ENCODE assay signal across 1 cellular context in genomic region chr1:172442404-172442803, GRCh38.
TF ChIP-seq lines count a peak whose summit lies in the region.

No MANE protein-coding gene starts in this region.

TF ChIP-seq in K562, 482 proteins besides CTCF, POLR2A, EP300 and RAD21 (continued from another document and continues in another):
- TF ChIP-seq ZNF407 (IDR thresholded peaks at IDR 0.05; ENCODE audit: low read depth) (no peak), HEY1 (CRISPR knock-in tag; IDR thresholded peaks at IDR 0.05; ENCODE audit: borderline replicate concordance) (no peak), SMARCE1 (IDR thresholded peaks at IDR 0.05) (peak; percentile 64; the same call in 1 of the 2 replicates), E2F6 (IDR thresholded peaks at IDR 0.05; ENCODE audit: borderline replicate concordance in 1 of 2, extremely low read depth in 1 of 2, insufficient read depth in 1 of 2, insufficient read length in 1 of 2, low read depth in 1 of 2, low read length in 1 of 2, poor library complexity in 1 of 2, severe bottlenecking in 1 of 2) (peak in 1 of 2 experiments; percentile 21), ZNF655 (CRISPR knock-in tag; IDR thresholded peaks at IDR 0.05) (no peak), TAF1 (IDR thresholded peaks at IDR 0.05; ENCODE audit: control insufficient read depth, extremely low read depth, insufficient read depth, low read length, severe bottlenecking) (peak; percentile 24), DPF2 (IDR thresholded peaks at IDR 0.05) (peak; percentile 80), CBFA2T2 (conservative IDR thresholded peaks at IDR 0.05) (peak; percentile 94), FOS (IDR thresholded peaks at IDR 0.05; ENCODE audit: extremely low read depth, insufficient read length) (no peak), RUNX1 (IDR thresholded peaks at IDR 0.05; ENCODE audit: low read depth) (no peak), RFX5 (IDR thresholded peaks at IDR 0.05; ENCODE audit: low read depth, low read length) (no peak), STAT5A (IDR thresholded peaks at IDR 0.05; ENCODE audit: borderline replicate concordance, low read length) (peak; percentile 97), NEUROD1 (IDR thresholded peaks at IDR 0.05; ENCODE audit: borderline replicate concordance, low read depth, low read length, partially characterized antibody) (peak; percentile 53), ZEB2 (IDR thresholded peaks at IDR 0.05) (peak; percentile 75; the same call in 1 of the 2 replicates), GATA2 (CRISPR knock-in tag; IDR thresholded peaks at IDR 0.05) (peak; percentile 61), TAL1 (IDR thresholded peaks at IDR 0.05) (peak; percentile 84), ESRRA (IDR thresholded peaks at IDR 0.05; ENCODE audit: borderline replicate concordance, low read depth) (peak; percentile 38; the same call in 1 of the 2 replicates), POU5F1 (IDR thresholded peaks at IDR 0.05; ENCODE audit: borderline replicate concordance, low read depth, low read length, partially characterized antibody) (no peak), ZBTB17 (CRISPR knock-in tag; IDR thresholded peaks at IDR 0.05) (no peak), DLX4 (CRISPR knock-in tag; IDR thresholded peaks at IDR 0.05) (no peak), AFF4 (CRISPR knock-in tag; IDR thresholded peaks at IDR 0.05) (no peak), PHF8 (IDR thresholded peaks at IDR 0.05; ENCODE audit: borderline replicate concordance, low read length) (no peak), EHMT2 (IDR thresholded peaks at IDR 0.05) (no peak), CREBBP (IDR thresholded peaks at IDR 0.05; ENCODE audit: low read depth, low read length) (no peak), GMEB1 (CRISPR knock-in tag; IDR thresholded peaks at IDR 0.05) (no peak), ZNF589 (CRISPR knock-in tag; IDR thresholded peaks at IDR 0.05; ENCODE audit: low read depth) (0 out of 2 replicates have a peak, but pooled peaks have one; percentile 22), TRIM24 (IDR thresholded peaks at IDR 0.05) (peak; percentile 63 to 86; a peak in 2 of 4 replicates), ZNF197 (CRISPR knock-in tag; IDR thresholded peaks at IDR 0.05; ENCODE audit: low read depth) (no peak), HMBOX1 (IDR thresholded peaks at IDR 0.05) (peak; percentile 69), FOXJ2 (tag; IDR thresholded peaks at IDR 0.05) (no peak), HDAC3 (IDR thresholded peaks at IDR 0.05; ENCODE audit: borderline replicate concordance, partially characterized antibody) (peak; percentile 69), ZBTB11 (CRISPR knock-in tag; IDR thresholded peaks at IDR 0.05) (no peak), FOXP1 (CRISPR knock-in tag; IDR thresholded peaks at IDR 0.05) (no peak), COPS2 (conservative IDR thresholded peaks at IDR 0.05) (no peak), NR2F6 (CRISPR knock-in tag; IDR thresholded peaks at IDR 0.05) (no peak), CBFB (CRISPR knock-in tag; IDR thresholded peaks at IDR 0.05) (no peak), L3MBTL2 (IDR thresholded peaks at IDR 0.05) (peak; percentile 48; the same call in 1 of the 2 replicates), PHF21A (IDR thresholded peaks at IDR 0.05; ENCODE audit: borderline replicate concordance, low read depth) (no peak), MAZ (CRISPR knock-in tag; conservative IDR thresholded peaks at IDR 0.05 in 1 of 2, IDR thresholded peaks at IDR 0.05 in 1 of 2) (no peak), ARNT (IDR thresholded peaks at IDR 0.05) (0 out of 4 replicates have a peak, but pooled peaks of 1 of the 2 experiments have one; percentile 33)
